ENCODE assay signal across 9 cellular contexts in genomic region chr4:185143596-185143969, GRCh38. TPM values are rescaled to one million over a fixed set of nuclear protein-coding genes. Genes with fewer than 3 reads are reported as not detected.
DNase-seq lines count a peak whose midpoint lies in the region; ATAC-seq and TF ChIP-seq lines count a peak whose summit lies in the region.
"Had no signal": no experiment of that assay in that cellular context is flagged by ENCODE, and none has a peak within 500 bp of the region (broad histone marks: within the 10 kb centered on the region; RNA-seq: fewer than 3 reads in every experiment).

No MANE protein-coding gene starts in this region.

- H3K4me2 ChIP-seq in PC-3 (ENCODE audit: low read length) = peak overlapping the region; percentile 86

- peak; percentile 26 for ATAC-seq in HG02852 (IDR thresholded peaks at IDR 0.05; ENCODE audit: unreplicated experiment)
- peak; percentile 55 for ATAC-seq in PC-3

- peaks cover 6% of the 10 kb centered on the region; the same call in 1 of the 2 replicates for H4K20me1 ChIP-seq in PC-3 (ENCODE audit: low read length)

- peak overlapping the region; percentile 69 for H2AFZ ChIP-seq in PC-3 (ENCODE audit: low read length)

- BruUV-seq in PC-3 (replicated peaks; lab: Mats Ljungman, UMichigan) (no TSS peak), MCF 10A (replicated peaks; lab: Mats Ljungman, UMichigan) (no TSS peak)

- peak overlapping the region; percentile 77 for H3K27ac Mint-ChIP-seq in MCF 10A (ENCODE audit: low read depth, unreplicated experiment)

- POLR2A ChIA-PET in PC-3 (lab: Charles Lee; ENCODE audit: unreplicated experiment) (interaction anchor here (0.6 kb wide), 1 partner anchor 128 kb away, joined by 3 read pairs; no protein-coding TSS in a partner anchor), MCF 10A (lab: Yijun Ruan, JAX) (interaction anchor here (0.5 to 2.3 kb wide), 14 partner anchors 9 to 495 kb away, joined by 3 to 9 read pairs (median 4); partner anchors contain the start of gene ANKRD37)

- H3K27ac ChIP-seq in PC-3 (ENCODE audit: low read length) (no peak overlapping the region), skeletal muscle tissue (ENCODE audit: low read depth, low read length) (peak overlapping the region; percentile 98)

- intact Hi-C loops in PC-3 (cut with micrococcal nuclease) (loop anchor here (2.0 to 5.0 kb wide), 2 partner anchors 39 to 161 kb away; no protein-coding TSS in a partner anchor), MCF 10A (cut with micrococcal nuclease) (no loop called here)

- H3K9me3 ChIP-seq in PC-3 (ENCODE audit: low read length) (no peaks in the 10 kb centered on the region), skeletal muscle tissue (ENCODE audit: control insufficient read depth in 3 of 3, low read length in 3 of 3) (no peaks in the 10 kb centered on the region)

- CTCF ChIA-PET in PC-3 (lab: Charles Lee) = interaction anchor here (0.6 kb wide), 1 partner anchor 163 kb away, joined by 3 read pairs; no protein-coding TSS in a partner anchor
- CTCF ChIA-PET in MCF 10A (lab: Yijun Ruan, JAX) = interaction anchor here (0.5 to 1.3 kb wide), 6 partner anchors 9 to 834 kb away, joined by 3 to 5 read pairs (median 4); no protein-coding TSS in a partner anchor

- H3K4me3 ChIP-seq in PC-3 (ENCODE audit: low read length) (peak overlapping the region; percentile 83), skeletal muscle tissue (ENCODE audit: low read length in 3 of 3) (peak overlapping the region; percentile 69 to 93 (median 85))

- H3K27me3 ChIP-seq in PC-3 (ENCODE audit: low read length) = no peaks in the 10 kb centered on the region
- no peaks in the 10 kb centered on the region for H3K27me3 ChIP-seq in skeletal muscle tissue (ENCODE audit: control insufficient read depth in 3 of 3, insufficient read depth in 3 of 3, low read length in 3 of 3)

- H3K9me3 Mint-ChIP-seq in MCF 10A (ENCODE audit: unreplicated experiment) = no peaks in the 10 kb centered on the region

- H3K9me2 ChIP-seq in PC-3 (replicated peaks; ENCODE audit: low read length) = no peaks in the 10 kb centered on the region

- H3K4me1 ChIP-seq in PC-3 (ENCODE audit: insufficient read depth, low read length) = peaks cover 13% of the 10 kb centered on the region; the same call in 1 of the 2 replicates
- peaks cover 36 to 52% (median 43%) of the 10 kb centered on the region in 3 donors for H3K4me1 ChIP-seq in skeletal muscle tissue (ENCODE audit: control insufficient read depth in 3 of 3, insufficient read depth in 3 of 3, low read length in 3 of 3)

- peak overlapping the region; percentile 87 for H3K4me3 Mint-ChIP-seq in MCF 10A (ENCODE audit: unreplicated experiment)

- TF ChIP-seq CTCF in PC-3 (conservative IDR thresholded peaks at IDR 0.05; ENCODE audit: low read depth, low read length) (no peak), MCF 10A (IDR thresholded peaks at IDR 0.05; ENCODE audit: unreplicated experiment) (no peak)

- H3K27me3 Mint-ChIP-seq in MCF 10A (ENCODE audit: insufficient read depth, unreplicated experiment) = no peaks in the 10 kb centered on the region

- H3K36me3 ChIP-seq in PC-3 (ENCODE audit: low read depth, low read length) (no peaks in the 10 kb centered on the region), skeletal muscle tissue (ENCODE audit: control insufficient read depth in 3 of 3, insufficient read depth in 3 of 3, low read length in 3 of 3) (peaks cover 28 to 37% (median 32%) of the 10 kb centered on the region in 3 donors)

- DNase-seq in NCI-H1436 (lab: John Stamatoyannopoulos, UW) = peak; percentile 40
- no peak for DNase-seq in NCI-H1436 treated with DMSO at 0.1 percent for 48 hours (lab: John Stamatoyannopoulos, UW)
- peak; percentile 44 for DNase-seq in PC-3
- peak; percentile 44 for DNase-seq in MCF 10A (ENCODE audit: unreplicated experiment)
- peak; percentile 51 for DNase-seq in inferior parietal cortex (ENCODE audit: extremely low spot score)
- DNase-seq in HuH-7.5 (ENCODE audit: low spot score) = no peak
- DNase-seq: DND-41 had no signal

- H3K9ac ChIP-seq in PC-3 (ENCODE audit: low read length) = peak overlapping the region; percentile 43
- H3K9ac ChIP-seq in skeletal muscle tissue (ENCODE audit: low read depth in 1 of 3, low read length in 3 of 3) = peak overlapping the region; percentile 70 to 95 (median 77)

- H3K36me3 Mint-ChIP-seq in MCF 10A (ENCODE audit: insufficient read depth, unreplicated experiment) = peaks cover 22% of the 10 kb centered on the region

- no peaks in the 10 kb centered on the region for H3F3A ChIP-seq in PC-3 (ENCODE audit: low read length, unreplicated experiment)

- H3K79me2 ChIP-seq in PC-3 (ENCODE audit: low read length) = peaks cover 17% of the 10 kb centered on the region

- H3K4me1 Mint-ChIP-seq in MCF 10A (ENCODE audit: insufficient read depth, unreplicated experiment) = peaks cover 6% of the 10 kb centered on the region

RNA-seq across cellular contexts. Expression of gene SLC25A4, which starts 0.5 kb away (rescaled TPM):
- 20.7 and 23.2 TPM in 2 replicates for total RNA-seq in PC-3 (2014; rRNA removed)
- total RNA-seq in MCF 10A (2022) = 18.8 and 18.9 TPM in 2 replicates
- 39.1 TPM for total RNA-seq in skeletal muscle tissue

Comparison
In these comparisons a context has a peak if more than half of its experiments do, and no peak if none do; other contexts are left out.
1. DNase-seq: peak in NCI-H1436 (single experiment), PC-3 (single experiment), MCF 10A (single experiment) and inferior parietal cortex (single experiment); none in NCI-H1436 treated with DMSO at 0.1 percent for 48 hours (single experiment) and HuH-7.5 (single experiment).